12 cellular contexts compared by ENCODE assay signal in genomic region chr1:212498243-212498642, GRCh38.
DNase-seq lines count a peak whose midpoint lies in the region; ATAC-seq and TF ChIP-seq lines count a peak whose summit lies in the region.
"Had no signal": no experiment of that assay in that cellular context is flagged by ENCODE, and none has a peak within 500 bp of the region (broad histone marks: within the 10 kb centered on the region; RNA-seq: fewer than 3 reads in every experiment).

No MANE protein-coding gene starts in this region.

- no peak overlapping the region for H3K27ac ChIP-seq in epithelial cell of prostate
- no peak overlapping the region for H3K27ac ChIP-seq in heart left ventricle
- H3K27ac ChIP-seq: neutrophil had no signal

- peaks cover 0 to 14% (median 0%) of the 10 kb centered on the region in 12 donors for H3K4me1 ChIP-seq in heart left ventricle

- H3K4me3 ChIP-seq in skeletal muscle cell (ENCODE audit: low read depth, low read length) (no peak overlapping the region), heart left ventricle (no peak overlapping the region)

- WGBS in heart left ventricle, 4 donors = 71 to 80% (median 76%) methylated on average over 4 of the region's 4 CpGs

- H3K36me3 Mint-ChIP-seq in activated CD4-positive, alpha-beta T cell treated with anti-CD3 and anti-CD28 coated beads, Interleukin-2, amount 10 ng/mL, durations not matched to agents 24 days and 14 days (ENCODE audit: low read depth) = no peaks in the 10 kb centered on the region

- no peaks in the 10 kb centered on the region for H3K4me1 Mint-ChIP-seq in activated CD4-positive, alpha-beta T cell treated with anti-CD3 and anti-CD28 coated beads, Interleukin-2, amount 10 ng/mL, durations not matched to agents 24 days and 14 days

- no peaks in the 10 kb centered on the region for H3K27me3 ChIP-seq in heart left ventricle
- H3K27me3 ChIP-seq: neutrophil had no signal

- DNase-seq in NCI-H345 treated with DMSO at 0.1 percent for 48 hours (lab: John Stamatoyannopoulos, UW; ENCODE audit: unreplicated experiment) = peak; percentile 59
- DNase-seq in epithelial cell of prostate (ENCODE audit: low read depth, low spot score) = peak; percentile 59
- peak; percentile 82 for DNase-seq in skeletal muscle cell (ENCODE audit: low read depth)
- no peak for DNase-seq in NCI-H1092 treated with DMSO at 0.1 percent for 48 hours (lab: John Stamatoyannopoulos, UW)
- DNase-seq in heart left ventricle = no peak
- no peak for DNase-seq in activated CD4-positive, alpha-beta T cell treated with anti-CD3 and anti-CD28 coated beads, Interleukin-2, amount 10 ng/mL, durations not matched to agents 24 days and 14 days
- DNase-seq: activated CD4-positive, CD25-positive, alpha-beta regulatory T cell; activated gamma-delta T cell treated with Interleukin-2 at 50 U/mL for 16 hours had no signal

- no peak for TF ChIP-seq POLR2A in heart left ventricle (IDR thresholded peaks at IDR 0.05)

- no peak overlapping the region for H3K27ac Mint-ChIP-seq in activated CD4-positive, alpha-beta T cell treated with anti-CD3 and anti-CD28 coated beads, Interleukin-2, amount 10 ng/mL, durations not matched to agents 24 days and 14 days

- H3K9me3 ChIP-seq in heart left ventricle = peaks cover 0 to 6% (median 0%) of the 10 kb centered on the region in 12 donors
- H3K9me3 ChIP-seq: neutrophil had no signal

- no peak overlapping the region for H3K4me3 Mint-ChIP-seq in activated CD4-positive, alpha-beta T cell treated with anti-CD3 and anti-CD28 coated beads, Interleukin-2, amount 10 ng/mL, durations not matched to agents 24 days and 14 days

- ATAC-seq in GM21529 (IDR thresholded peaks at IDR 0.05; ENCODE audit: unreplicated experiment) (peak; percentile 43), heart left ventricle (no peak), GM19463 (IDR thresholded peaks at IDR 0.05; ENCODE audit: unreplicated experiment) (no peak)
- ATAC-seq: Panc1 had no signal

- no peak for TF ChIP-seq CTCF in heart left ventricle (IDR thresholded peaks at IDR 0.05)

- peaks cover 18% of the 10 kb centered on the region for H3K27me3 Mint-ChIP-seq in activated CD4-positive, alpha-beta T cell treated with anti-CD3 and anti-CD28 coated beads, Interleukin-2, amount 10 ng/mL, durations not matched to agents 24 days and 14 days

- no peaks in the 10 kb centered on the region for H3K36me3 ChIP-seq in heart left ventricle
- H3K36me3 ChIP-seq: neutrophil had no signal

- intact Hi-C loops in heart left ventricle (cut with DNase I) = loop anchor here in 1 of 10 donors (5.0 kb wide), 1 partner anchor 124 kb away; a partner anchor contains a TSS
- intact Hi-C loops in activated CD4-positive, alpha-beta T cell treated with anti-CD3 and anti-CD28 coated beads, Interleukin-2, amount 10 ng/mL, durations not matched to agents 24 days and 14 days (cut with micrococcal nuclease) = no loop called here

- no peaks in the 10 kb centered on the region for H3K9me3 Mint-ChIP-seq in activated CD4-positive, alpha-beta T cell treated with anti-CD3 and anti-CD28 coated beads, Interleukin-2, amount 10 ng/mL, durations not matched to agents 24 days and 14 days

Comparison
In these comparisons a context has a peak if more than half of its experiments do, and no peak if none do; other contexts are left out.
1. DNase-seq: peak in NCI-H345 treated with DMSO at 0.1 percent for 48 hours (single experiment), epithelial cell of prostate (single experiment) and skeletal muscle cell (single experiment); none in NCI-H1092 treated with DMSO at 0.1 percent for 48 hours (single experiment), heart left ventricle (0 of 5) and activated CD4-positive, alpha-beta T cell treated with anti-CD3 and anti-CD28 coated beads, Interleukin-2, amount 10 ng/mL, durations not matched to agents 24 days and 14 days (single experiment).